Comparison of ENCODE assay signal across 8 cellular contexts in genomic region chr5:181191526-181192336, GRCh38. TPM values are rescaled to one million over a fixed set of nuclear protein-coding genes. Genes with fewer than 3 reads are reported as not detected.
A peak's percentile ranks its signal among the peaks of the same experiment; 100 is the strongest.
DNase-seq lines count a peak whose midpoint lies in the region; ATAC-seq lines count a peak whose summit lies in the region.

No MANE protein-coding gene starts in this region.

- ATAC-seq in GM18909 (IDR thresholded peaks at IDR 0.05; ENCODE audit: poor library complexity, unreplicated experiment) (peak; percentile 56), HG03108 (IDR thresholded peaks at IDR 0.05; ENCODE audit: unreplicated experiment) (peak; percentile 47), left colon (peak; percentile 81)

- DNase-seq in T-helper 9 cell, result peak; percentile 95
- DNase-seq in cerebellar cortex (ENCODE audit: low spot score), result peak; percentile 93
- DNase-seq in left colon, result peak; percentile 93 to 94
- peak; percentile 89 for DNase-seq in stimulated activated CD4-positive, alpha-beta T cell treated with anti-CD3 and anti-CD28 coated beads, Interleukin-2, amount 100 ng/mL, for 4 hours (ENCODE audit: low read depth)
- DNase-seq in NCI-H146 (lab: John Stamatoyannopoulos, UW), result no peak
- no peak for DNase-seq in NCI-H1930 (lab: John Stamatoyannopoulos, UW)

- intact Hi-C loops in left colon (cut with DNase I, micrococcal nuclease), result no loop called here

RNA-seq across cellular contexts. Expression of gene TRIM7, which starts 13.3 kb away (rescaled TPM):
- total RNA-seq in left colon, result 10 to 100 TPM in 1 of 2 donors, 1 to 10 TPM in 1; 5.8 to 14.2 TPM

RNA-seq across cellular contexts. Expression of gene TRIM41, which starts 31.4 kb away (rescaled TPM):
- 10 to 100 TPM; 21.5 to 32.0 TPM for total RNA-seq in left colon

RNA-seq across cellular contexts. Expression of gene OR2V2, which starts 44.3 kb away (rescaled TPM):
- total RNA-seq in left colon, result not detected

RNA-seq across cellular contexts. Expression of gene RACK1, which starts 52.0 kb away (rescaled TPM):
- 1,000 to 10,000 TPM; 1,192 to 1,207 TPM for total RNA-seq in left colon

Comparison
In these comparisons a context has a peak if more than half of its experiments do, and no peak if none do; other contexts are left out.
1. DNase-seq: peak in T-helper 9 cell (single experiment), cerebellar cortex (single experiment), left colon (2 of 2) and stimulated activated CD4-positive, alpha-beta T cell treated with anti-CD3 and anti-CD28 coated beads, Interleukin-2, amount 100 ng/mL, for 4 hours (single experiment); none in NCI-H146 (single experiment) and NCI-H1930 (0 of 2).
2. Peak in every context shown above with its lines, with median percentiles within 50 percentile points of each other: ATAC-seq.